ENCODE assay signal across 21 cellular contexts in genomic region chr6:46353450-46353998, GRCh38.
"Had no signal": no experiment of that assay in that cellular context is flagged by ENCODE, and none has a peak within 500 bp of the region (broad histone marks: within the 10 kb centered on the region; RNA-seq: fewer than 3 reads in every experiment).

No MANE protein-coding gene starts in this region.

- H3K9me3 ChIP-seq: esophagus squamous epithelium, neutrophil, psoas muscle, sigmoid colon, testis, tibial artery had no signal

- H3K36me3 ChIP-seq: esophagus squamous epithelium, neutrophil, sigmoid colon, tibial artery had no signal

- H3K27me3 ChIP-seq: esophagus squamous epithelium, hepatocyte, neutrophil, sigmoid colon, testis, tibial artery had no signal

- H3K27ac ChIP-seq: hepatocyte, neutrophil, psoas muscle had no signal

- DNase-seq: dermis blood vessel endothelial cell; effector memory CD4-positive, alpha-beta T cell; erythroblast; esophagus squamous epithelium; foreskin melanocyte; kidney glomerular epithelial cell; left colon; natural killer cell; psoas muscle; sigmoid colon; stimulated activated CD4-positive, alpha-beta T cell treated with anti-CD3 and anti-CD28 coated beads, Interleukin-2, amount 100 ng/mL, for 24 hours; stimulated activated CD4-positive, alpha-beta T cell treated with anti-CD3 and anti-CD28 coated beads, Interleukin-4, amount 100 ng/mL, for 24 hours; stimulated activated naive CD4-positive, alpha-beta T cell treated with Interleukin-2 at 50 U/mL for 16 hours; substantia nigra; testis; tibial artery had no signal

- ATAC-seq: left colon; natural killer cell; stimulated activated effector memory CD8-positive, alpha-beta T cell treated with anti-CD3 and anti-CD28 coated beads, Interleukin-12 subunit alpha, Interleukin-12 subunit beta, amount 100 ng/mL, for 72 hours had no signal

- H3K4me3 ChIP-seq: coronary artery, esophagus squamous epithelium, hepatocyte, lung, psoas muscle, sigmoid colon, testis, tibial artery had no signal
